8 cellular contexts compared by ENCODE assay signal in genomic region chr15:50854594-50855490, GRCh38. TPM values are rescaled to one million over a fixed set of nuclear protein-coding genes. Genes with fewer than 3 reads are reported as not detected.
A peak's percentile ranks its signal among the peaks of the same experiment; 100 is the strongest.
DNase-seq lines count a peak whose midpoint lies in the region; ATAC-seq and TF ChIP-seq lines count a peak whose summit lies in the region.

No MANE protein-coding gene starts in this region.

- H2BK5ac ChIP-seq in IMR-90 (ENCODE audit: low read depth, low read length, poor library complexity, severe bottlenecking): no peak overlapping the region

- CTCF ChIA-PET in IMR-90 (lab: Yijun Ruan, JAX): no interaction called here

- peaks cover 4% of the 10 kb centered on the region; the same call in 1 of the 2 replicates for H3K9me1 ChIP-seq in IMR-90 (ENCODE audit: insufficient read depth, low read length)

- no peak overlapping the region for H3K56ac ChIP-seq in IMR-90 (ENCODE audit: extremely low read depth, insufficient read depth, low read length)

- no peak overlapping the region for H2BK20ac ChIP-seq in IMR-90 (ENCODE audit: low read depth, low read length)

- H2AK5ac ChIP-seq in IMR-90 (ENCODE audit: low read depth, low read length): no peak overlapping the region

- H3K4ac ChIP-seq in IMR-90 (ENCODE audit: low read depth, low read length): no peak overlapping the region

- H4K91ac ChIP-seq in IMR-90 (ENCODE audit: insufficient read depth, low read depth, low read length): no peak overlapping the region

- no peak overlapping the region for H4K5ac ChIP-seq in IMR-90 (ENCODE audit: low read depth, low read length)

- H3K18ac ChIP-seq in IMR-90 (ENCODE audit: low read depth, low read length): no peak overlapping the region

- H3K9ac ChIP-seq in IMR-90 (ENCODE audit: low read depth, low read length): no peak overlapping the region

- H3K4me1 ChIP-seq in IMR-90 (ENCODE audit: control insufficient read depth, insufficient read depth, low read length) (no peaks in the 10 kb centered on the region), hepatocyte (ENCODE audit: insufficient read depth) (peaks cover 13% of the 10 kb centered on the region)

- H3K4me2 ChIP-seq in IMR-90 (ENCODE audit: low read depth, low read length) (no peak overlapping the region), hepatocyte (no peak overlapping the region)

- H3K79me2 ChIP-seq in hepatocyte: no peaks in the 10 kb centered on the region

- H4K20me1 ChIP-seq in IMR-90 (ENCODE audit: insufficient read depth, low read length): no peaks in the 10 kb centered on the region
- no peaks in the 10 kb centered on the region for H4K20me1 ChIP-seq in hepatocyte (ENCODE audit: insufficient read depth, poor library complexity, severe bottlenecking)

- no peaks in the 10 kb centered on the region for H3K36me3 ChIP-seq in IMR-90 (ENCODE audit: control insufficient read depth, insufficient read depth, low read length)
- no peaks in the 10 kb centered on the region for H3K36me3 ChIP-seq in hepatocyte (replicated peaks; ENCODE audit: insufficient read depth, low read depth)

- H3K27me3 ChIP-seq in IMR-90 (ENCODE audit: control insufficient read depth, insufficient read depth, low read length): peaks cover 14% of the 10 kb centered on the region
- no peaks in the 10 kb centered on the region for H3K27me3 ChIP-seq in hepatocyte

- intact Hi-C loops in IMR-90 (cut with micrococcal nuclease): no loop called here
- intact Hi-C loops in lower leg skin (cut with DNase I; ENCODE audit: low total_unique reads): no loop called here

- ATAC-seq in GM18499 (IDR thresholded peaks at IDR 0.05; ENCODE audit: insufficient read depth, unreplicated experiment): peak; percentile 91
- peak; percentile 96 for ATAC-seq in GM21786 (IDR thresholded peaks at IDR 0.05; ENCODE audit: unreplicated experiment)
- no peak for ATAC-seq in IMR-90 (ENCODE audit: low read depth)

- no TSS peak for BruUV-seq in IMR-90 (replicated peaks; lab: Mats Ljungman, UMichigan)

- 83% methylated on average over 1 of the region's 4 CpGs; no CpG with 5 or more reads in 1 of the 2 experiments for whole genome bisulfite sequencing in IMR-90 (ENCODE audit: extremely low coverage in 2 of 2, insufficient read length in 1 of 2), 2 experiments
- WGBS in hepatocyte (ENCODE audit: low lambda C conversion rate, missing lambda C conversion rate): 75% methylated on average over 4 of the region's 4 CpGs
- WGBS in lower leg skin, 2 donors: 45 to 64% methylated on average over 4 of the region's 4 CpGs

- DNase-seq in IMR-90 (peak; percentile 11), hepatocyte (ENCODE audit: low spot score) (peak; percentile 20), AG08395 (ENCODE audit: low spot score) (no peak), lower leg skin (ENCODE audit: low spot score in 2 of 2) (no peak)
- DNase-seq in stimulated activated CD4-positive, alpha-beta T cell treated with anti-CD3 and anti-CD28 coated beads, Interleukin-4, amount 100 ng/mL, for 4 hours: no peak
- no peak for DNase-seq in activated CD4-positive, alpha-beta T cell treated with anti-CD3 and anti-CD28 coated beads for 48 hours

- TF ChIP-seq CTCF in IMR-90 (conservative IDR thresholded peaks at IDR 0.05; ENCODE audit: low read depth, low read length) (no peak), hepatocyte (IDR thresholded peaks at IDR 0.05; ENCODE audit: poor library complexity) (no peak), lower leg skin (IDR thresholded peaks at IDR 0.05) (no peak)

- H3K9me2 ChIP-seq in hepatocyte (replicated peaks; ENCODE audit: insufficient read depth): no peaks in the 10 kb centered on the region

- no peak overlapping the region for H2AK9ac ChIP-seq in IMR-90 (replicated peaks; ENCODE audit: low read depth, low read length, poor library complexity)

- H2BK15ac ChIP-seq in IMR-90 (ENCODE audit: low read depth, low read length): no peak overlapping the region

- no peak overlapping the region for H3K23ac ChIP-seq in IMR-90 (ENCODE audit: low read depth, low read length)

- H3K27ac ChIP-seq in IMR-90 (ENCODE audit: insufficient read depth, low read length) (no peak overlapping the region), hepatocyte (peak overlapping the region; percentile 37)

- H3K14ac ChIP-seq in IMR-90 (replicated peaks; ENCODE audit: low read depth, low read length): no peak overlapping the region

- no peaks in the 10 kb centered on the region for H3K79me1 ChIP-seq in IMR-90 (ENCODE audit: low read depth in 1 of 2, low read length in 2 of 2)

- POLR2A ChIA-PET in IMR-90 (lab: Charles Lee; ENCODE audit: unreplicated experiment): no interaction called here

- no peak overlapping the region for H2BK120ac ChIP-seq in IMR-90 (ENCODE audit: low read depth, low read length)

- dilution Hi-C loops in IMR-90 (cut with HindIII; ENCODE audit: low sequenced_read_pairs, unreplicated experiment): no loop called here

- in situ Hi-C loops in IMR-90 (cut with MboI; ENCODE audit: low sequenced_read_pairs): no loop called here

- H4K8ac ChIP-seq in IMR-90 (ENCODE audit: low read depth in 2 of 2, low read length in 2 of 2): no peak overlapping the region

- no peak overlapping the region for H2AFZ ChIP-seq in IMR-90 (replicated peaks; ENCODE audit: low read length, poor library complexity)
- H2AFZ ChIP-seq in hepatocyte: no peak overlapping the region

- no peaks in the 10 kb centered on the region for H3K9me3 ChIP-seq in IMR-90 (ENCODE audit: control insufficient read depth, insufficient read depth, low read length)
- H3K9me3 ChIP-seq in hepatocyte (ENCODE audit: low read depth): no peaks in the 10 kb centered on the region

- H3K4me3 ChIP-seq in IMR-90 (ENCODE audit: insufficient read depth, low read depth, low read length): no peak overlapping the region
- no peak overlapping the region for H3K4me3 ChIP-seq in hepatocyte
- no peak overlapping the region for H3K4me3 ChIP-seq in lower leg skin (ENCODE audit: low read depth, poor library complexity, severe bottlenecking)

- no peak for TF ChIP-seq RAD21 in IMR-90 (IDR thresholded peaks at IDR 0.05; ENCODE audit: low read length)

- no peak for TF ChIP-seq POLR2A in IMR-90 (IDR thresholded peaks at IDR 0.05; ENCODE audit: low read depth, low read length)
- TF ChIP-seq POLR2A in lower leg skin (IDR thresholded peaks at IDR 0.05): no peak

TF ChIP-seq in IMR-90, 13 proteins besides CTCF, POLR2A, EP300 and RAD21:
- TF ChIP-seq NFE2L2 (IDR thresholded peaks at IDR 0.05; ENCODE audit: low read depth, low read length) (no peak), MAFK (IDR thresholded peaks at IDR 0.05; ENCODE audit: low read depth, low read length) (no peak), CHD1 (IDR thresholded peaks at IDR 0.05; ENCODE audit: low read depth, low read length) (no peak), RCOR1 (IDR thresholded peaks at IDR 0.05; ENCODE audit: insufficient replicate concordance, low read length) (no peak), BHLHE40 (IDR thresholded peaks at IDR 0.05; ENCODE audit: low read depth, low read length) (no peak), FOS (IDR thresholded peaks at IDR 0.05; ENCODE audit: low read depth, low read length) (no peak), RFX5 (IDR thresholded peaks at IDR 0.05; ENCODE audit: low read depth, low read length) (no peak), MXI1 (IDR thresholded peaks at IDR 0.05; ENCODE audit: borderline replicate concordance, low read depth, low read length) (no peak), SMC3 (IDR thresholded peaks at IDR 0.05; ENCODE audit: low read depth, low read length) (no peak), MAZ (IDR thresholded peaks at IDR 0.05; ENCODE audit: borderline replicate concordance, low read depth, low read length) (no peak), CEBPB (IDR thresholded peaks at IDR 0.05; ENCODE audit: low read depth, low read length) (no peak)
TF ChIP-seq in IMR-90: peak in this region for 0.

RNA-seq across cellular contexts. Expression of gene AP4E1, which starts 53.6 kb away (rescaled TPM):
- total RNA-seq in IMR-90 (2012; rRNA removed) (6.8 and 12.8 TPM in 2 replicates), hepatocyte (10.6 and 12.4 TPM in 2 replicates), lower leg skin (10 to 100 TPM; 13.6 to 18.2 (median 15.2) TPM)
- polyA plus RNA-seq in IMR-90 (2012; rRNA removed) (2.1 and 3.1 TPM in 2 replicates), hepatocyte (1.4 and 2.0 TPM in 2 replicates)
- 0.48 and 0.60 TPM in 2 replicates for polyA plus RNA-seq in IMR-90 (2012; cell fraction: cytosol; rRNA removed)
- polyA plus RNA-seq in IMR-90 (2012; cell fraction: nucleus; rRNA removed; ENCODE audit: low replicate concordance): 0.53 and 2.2 TPM in 2 replicates

Comparison
In these comparisons a context has a peak if more than half of its experiments do, and no peak if none do; other contexts are left out.
1. DNase-seq: peak in IMR-90 (single experiment) and hepatocyte (single experiment); none in AG08395 (single experiment), stimulated activated CD4-positive, alpha-beta T cell treated with anti-CD3 and anti-CD28 coated beads, Interleukin-4, amount 100 ng/mL, for 4 hours (0 of 2), activated CD4-positive, alpha-beta T cell treated with anti-CD3 and anti-CD28 coated beads for 48 hours (single experiment) and lower leg skin (0 of 2).